Comparison of ENCODE assay signal across 9 cellular contexts in the genomic region with DNA sequence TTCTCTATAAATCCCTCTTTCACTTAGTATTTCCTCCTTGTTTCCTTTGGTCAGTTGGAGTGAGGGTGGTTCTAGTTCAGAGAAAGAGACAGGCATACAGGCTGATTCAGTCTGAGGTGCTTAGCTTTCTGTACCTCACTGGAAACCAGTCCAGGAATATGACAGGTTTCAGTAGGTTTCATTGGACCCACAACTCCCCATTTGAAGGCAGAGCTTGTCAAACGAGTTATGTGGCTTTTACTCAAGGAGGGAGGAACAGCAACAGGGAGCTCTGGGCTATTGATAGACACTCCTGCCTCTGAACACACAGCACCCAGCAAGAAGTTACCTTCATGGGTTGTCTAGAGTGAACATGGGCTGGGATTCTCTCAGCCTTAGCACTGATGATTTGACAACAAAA. TPM values are rescaled to one million over a fixed set of nuclear protein-coding genes. Genes with fewer than 3 reads are reported as not detected.
DNase-seq lines count a peak whose midpoint lies in the region; ATAC-seq and TF ChIP-seq lines count a peak whose summit lies in the region.
"Had no signal": no experiment of that assay in that cellular context is flagged by ENCODE, and none has a peak within 500 bp of the region (broad histone marks: within the 10 kb centered on the region; RNA-seq: fewer than 3 reads in every experiment).

No MANE protein-coding gene starts in this region.

- peaks cover 97% of the 10 kb centered on the region for H3K4me1 Mint-ChIP-seq in HFFc6 (ENCODE audit: low read depth)
- H3K4me1 Mint-ChIP-seq in T-helper 17 cell, result peaks cover 45% of the 10 kb centered on the region

- peak overlapping the region; percentile 47 for H3K4me2 ChIP-seq in smooth muscle cell

- H3K27ac Mint-ChIP-seq in HFFc6, result peak overlapping the region; percentile 80
- H3K27ac Mint-ChIP-seq in T-helper 17 cell, result peak overlapping the region; percentile 9

- H2AFZ ChIP-seq in smooth muscle cell (ENCODE audit: low read depth), result no peak overlapping the region

- H3K36me3 ChIP-seq in smooth muscle cell (ENCODE audit: low read depth), result no peaks in the 10 kb centered on the region

- H3K9me3 ChIP-seq in T-helper 17 cell (ENCODE audit: control insufficient read depth, low read length, poor library complexity, severe bottlenecking) (no peaks in the 10 kb centered on the region), smooth muscle cell (replicated peaks; ENCODE audit: low read depth) (no peaks in the 10 kb centered on the region)

- no peak for ATAC-seq in T-helper 17 cell

- WGBS in smooth muscle cell (ENCODE audit: low lambda C conversion rate), result 46% methylated on average over 1 of the region's 1 CpG

- H4K20me1 ChIP-seq in smooth muscle cell (ENCODE audit: low read depth), result peaks cover 34% of the 10 kb centered on the region

- H3K4me3 Mint-ChIP-seq in HFFc6 (peak overlapping the region; percentile 27), T-helper 17 cell (no peak overlapping the region)

- peak overlapping the region; percentile 16 for H3K9ac ChIP-seq in smooth muscle cell (ENCODE audit: low read depth)

- peaks cover 85% of the 10 kb centered on the region for H3K79me2 ChIP-seq in smooth muscle cell (ENCODE audit: low read depth)

- H3K27ac ChIP-seq in smooth muscle cell (ENCODE audit: low read depth), result peak overlapping the region; percentile 100

- H3K27me3 Mint-ChIP-seq in HFFc6 (ENCODE audit: insufficient read depth), result peaks cover 17% of the 10 kb centered on the region
- no peaks in the 10 kb centered on the region for H3K27me3 Mint-ChIP-seq in T-helper 17 cell

- no peaks in the 10 kb centered on the region for H3K9me3 Mint-ChIP-seq in HFFc6

- TF ChIP-seq CTCF in HFFc6 (IDR thresholded peaks at IDR 0.05) (no peak), smooth muscle cell (IDR thresholded peaks at IDR 0.05; ENCODE audit: borderline replicate concordance, insufficient read depth, poor library complexity, severe bottlenecking) (no peak)

- no peak overlapping the region for H3K4me3 ChIP-seq in smooth muscle cell

- peaks cover 68% of the 10 kb centered on the region for H3K4me1 ChIP-seq in smooth muscle cell (ENCODE audit: low read depth)

- peaks cover 48% of the 10 kb centered on the region for H3F3A ChIP-seq in smooth muscle cell (ENCODE audit: low read depth)

- H3K27me3 ChIP-seq in smooth muscle cell (ENCODE audit: low read depth), result no peaks in the 10 kb centered on the region

- DNase-seq in HFFc6 (no peak), T-helper 17 cell (no peak), islet precursor cell (peak; percentile 81), smooth muscle cell (lab: John Stamatoyannopoulos, UW; ENCODE audit: unreplicated experiment) (no peak), NOMO-1 treated with DMSO at 0.1 percent for 48 hours (lab: John Stamatoyannopoulos, UW; ENCODE audit: unreplicated experiment) (no peak), NCI-H82 treated with DMSO at 0.1 percent for 48 hours (lab: John Stamatoyannopoulos, UW; ENCODE audit: unreplicated experiment) (no peak), ecto neural progenitor cell (ENCODE audit: low spot score) (no peak)
- DNase-seq in activated CD4-positive, CD25-positive, alpha-beta regulatory T cell treated with anti-CD3 and anti-CD28 coated beads, Interleukin-2, amount 50 U/mL, for 72 hours, result no peak
- DNase-seq: NCI-H524 treated with DMSO at 0.1 percent for 48 hours had no signal

- H3K36me3 Mint-ChIP-seq in HFFc6 (ENCODE audit: low read depth) (peaks cover 41% of the 10 kb centered on the region), T-helper 17 cell (ENCODE audit: low read depth) (peaks cover under 1% of the 10 kb centered on the region)

RNA-seq across cellular contexts. Expression of a gene that starts 14.5 kb away (rescaled TPM):
- 1,000 to 10,000 TPM in 5 of 6 experiments, 100 to 1,000 TPM in 1; 972 to 1,299 (median 1,250) TPM for total RNA-seq in HFFc6 (2021; fragmentation: NEBNext Ultra II Directional; extraction: Animal tissue kit (Norgen Biotek cat#: 25700))
- total RNA-seq in T-helper 17 cell (100 to 1,000 TPM; 201 to 205 TPM), smooth muscle cell (311 TPM in 2 replicates)
- 53.8 and 60.4 TPM in 2 replicates for polyA plus RNA-seq in smooth muscle cell

RNA-seq across cellular contexts. Expression of a gene that starts 43.0 kb away (rescaled TPM):
- 100 to 1,000 TPM; 227 to 241 (median 238) TPM for total RNA-seq in HFFc6 (2021; fragmentation: NEBNext Ultra II Directional; extraction: Animal tissue kit (Norgen Biotek cat#: 25700))
- total RNA-seq in T-helper 17 cell (100 to 1,000 TPM; 282 to 320 TPM), smooth muscle cell (324 and 334 TPM in 2 replicates)
- polyA plus RNA-seq in smooth muscle cell, result 178 and 181 TPM in 2 replicates

RNA-seq across cellular contexts. Expression of a gene that starts 44.2 kb away (rescaled TPM):
- under 1 TPM in 3 of 6 experiments, not detected in 3; 0.27 to 0.74 (median 0.28) TPM for total RNA-seq in HFFc6 (2021; fragmentation: NEBNext Ultra II Directional; extraction: Animal tissue kit (Norgen Biotek cat#: 25700))
- total RNA-seq in T-helper 17 cell (100 to 1,000 TPM; 298 to 351 TPM), smooth muscle cell (0.22 and 2.1 TPM in 2 replicates)
- polyA plus RNA-seq in smooth muscle cell, result 0.91 TPM in 1 of 2 replicates, not detected in the other

Comparison
In these comparisons a context has a peak if more than half of its experiments do, and no peak if none do; other contexts are left out.
1. RNA of a gene that starts 44.2 kb away (total RNA-seq): 298 to 351 TPM in T-helper 17 cell; 0.27 to 0.74 TPM in HFFc6 and 0.22 to 2.1 TPM in smooth muscle cell; every median in the first group is over 10 times any median in the second.